1 cellular context compared by ENCODE assay signal in genomic region chr10:13518076-13518692, GRCh38.
TF ChIP-seq lines count a peak whose summit lies in the region.

No MANE protein-coding gene starts in this region.

TF ChIP-seq in IMR-90, 13 proteins besides CTCF, POLR2A, EP300 and RAD21:
- TF ChIP-seq, protein P1, sequence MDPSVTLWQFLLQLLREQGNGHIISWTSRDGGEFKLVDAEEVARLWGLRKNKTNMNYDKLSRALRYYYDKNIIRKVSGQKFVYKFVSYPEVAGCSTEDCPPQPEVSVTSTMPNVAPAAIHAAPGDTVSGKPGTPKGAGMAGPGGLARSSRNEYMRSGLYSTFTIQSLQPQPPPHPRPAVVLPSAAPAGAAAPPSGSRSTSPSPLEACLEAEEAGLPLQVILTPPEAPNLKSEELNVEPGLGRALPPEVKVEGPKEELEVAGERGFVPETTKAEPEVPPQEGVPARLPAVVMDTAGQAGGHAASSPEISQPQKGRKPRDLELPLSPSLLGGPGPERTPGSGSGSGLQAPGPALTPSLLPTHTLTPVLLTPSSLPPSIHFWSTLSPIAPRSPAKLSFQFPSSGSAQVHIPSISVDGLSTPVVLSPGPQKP (IDR thresholded peaks at IDR 0.05; ENCODE audit: borderline replicate concordance, low read depth, low read length), result no peak
- TF ChIP-seq RFX5 (IDR thresholded peaks at IDR 0.05; ENCODE audit: low read depth, low read length), result no peak
- TF ChIP-seq SMC3 (IDR thresholded peaks at IDR 0.05; ENCODE audit: low read depth, low read length), result 0 out of 2 replicates have a peak, but pooled peaks have one; percentile 24
